Comparison of ENCODE assay signal across 20 cellular contexts in the genomic region with DNA sequence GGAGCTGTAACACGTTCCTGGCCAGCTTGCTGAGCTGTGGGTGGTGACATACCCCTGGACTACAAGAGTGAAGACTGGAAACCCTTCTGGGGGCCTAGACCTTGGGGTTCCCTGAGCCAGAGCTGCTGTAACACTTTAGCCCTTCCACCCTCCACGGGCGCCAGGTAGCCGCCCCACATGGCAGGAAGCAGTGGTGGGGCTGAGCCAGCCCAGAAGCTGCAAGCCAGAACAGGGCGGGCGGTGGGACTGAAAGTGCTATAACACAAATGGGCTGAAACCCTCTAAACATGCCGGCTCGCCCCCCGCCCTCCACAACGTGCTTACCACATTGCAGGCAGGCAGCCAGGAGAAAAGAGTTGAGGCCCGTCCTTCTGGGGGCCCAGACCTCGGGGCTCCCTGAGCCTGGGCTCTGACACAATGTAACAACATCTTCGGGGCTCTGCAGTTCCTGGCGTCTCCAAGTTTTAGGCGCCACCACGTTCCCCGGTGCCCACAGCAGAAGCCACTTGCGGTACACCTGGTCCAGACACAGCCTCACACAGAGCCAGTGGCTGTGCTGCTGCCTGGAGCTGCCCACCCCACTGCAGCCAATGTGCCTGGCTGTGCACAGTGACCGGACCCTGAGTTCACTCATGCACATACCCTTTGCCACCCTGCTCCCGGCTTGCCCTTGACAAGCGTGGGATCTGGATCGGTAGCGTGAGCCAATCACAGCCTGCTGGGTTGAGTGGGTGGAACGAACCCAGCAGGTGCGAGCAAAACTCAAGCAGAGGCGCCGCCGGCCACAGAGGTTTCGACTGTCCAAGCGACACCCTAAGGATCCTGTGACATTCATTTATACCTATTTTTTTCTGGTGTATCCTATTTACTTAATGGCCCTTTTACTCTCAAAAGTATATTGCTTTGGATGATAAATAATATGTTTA.
"Had no signal": no experiment of that assay in that cellular context is flagged by ENCODE, and none has a peak within 500 bp of the region (broad histone marks: within the 10 kb centered on the region; RNA-seq: fewer than 3 reads in every experiment).

No MANE protein-coding gene starts in this region.

- H3K27me3 Mint-ChIP-seq: activated naive CD8-positive, alpha-beta T cell treated with anti-CD3 and anti-CD28 coated beads for 36 hours had no signal

- H3K9me3 Mint-ChIP-seq: activated CD4-positive, alpha-beta memory T cell treated with anti-CD3 and anti-CD28 coated beads, Interleukin-2, amount 10 ng/mL, durations not matched to agents 7 days and 5 days; activated CD4-positive, alpha-beta T cell treated with anti-CD3 and anti-CD28 coated beads, Interleukin-2, amount 10 ng/mL, durations not matched to agents 7 days and 5 days; activated naive CD4-positive, alpha-beta T cell treated with anti-CD3 and anti-CD28 coated beads, Interleukin-2, amount 10 ng/mL, durations not matched to agents 7 days and 5 days; activated naive CD8-positive, alpha-beta T cell treated with anti-CD3 and anti-CD28 coated beads for 36 hours; activated T-cell treated with anti-CD3 and anti-CD28 coated beads, Interleukin-2, amount 50 U/mL, for 72 hours; activated T-helper 2 cell treated with anti-CD3 and anti-CD28 coated beads, Interferon-gamma antibody, Interleukin-2, Interleukin-4, amounts not matched to agents 10 μg/mL and 5 μg/mL and 100 μg/mL, durations not matched to agents 14 hours and 24 hours and 36 hours had no signal

- DNase-seq: activated CD4-positive, alpha-beta memory T cell treated with anti-CD3 and anti-CD28 coated beads, Interleukin-2, amount 10 ng/mL, durations not matched to agents 7 days and 5 days; activated CD4-positive, alpha-beta T cell treated with anti-CD3 and anti-CD28 coated beads, Interleukin-2, amount 10 ng/mL, durations not matched to agents 7 days and 5 days; activated CD4-positive, CD25-positive, alpha-beta regulatory T cell; activated gamma-delta T cell treated with Interleukin-2 at 50 U/mL for 16 hours; activated naive CD4-positive, alpha-beta T cell treated with anti-CD3 and anti-CD28 coated beads, Interleukin-2, amount 10 ng/mL, durations not matched to agents 7 days and 5 days; activated naive CD8-positive, alpha-beta T cell treated with anti-CD3 and anti-CD28 coated beads for 36 hours; activated T-cell treated with anti-CD3 and anti-CD28 coated beads for 4 hours; activated T-cell treated with anti-CD3 and anti-CD28 coated beads, Interleukin-2, amount 50 U/mL, for 72 hours; Karpas-422; MM.1S; NCI-H1105 treated with DMSO at 0.1 percent for 48 hours; NCI-H1436 treated with DMSO at 0.1 percent for 48 hours; NCI-H187; NCI-H2081 treated with DMSO at 0.1 percent for 48 hours; NCI-H446; NCI-H524; SIG-M5; T-helper 1 cell had no signal

- ATAC-seq: activated T-cell treated with anti-CD3 and anti-CD28 coated beads, Interleukin-2, amount 50 U/mL, for 72 hours had no signal

- H3K36me3 Mint-ChIP-seq: activated naive CD4-positive, alpha-beta T cell treated with anti-CD3 and anti-CD28 coated beads, Interleukin-2, amount 10 ng/mL, durations not matched to agents 7 days and 5 days; activated naive CD8-positive, alpha-beta T cell treated with anti-CD3 and anti-CD28 coated beads for 36 hours had no signal

- H3K27ac Mint-ChIP-seq: activated CD4-positive, alpha-beta memory T cell treated with anti-CD3 and anti-CD28 coated beads, Interleukin-2, amount 10 ng/mL, durations not matched to agents 7 days and 5 days; activated CD4-positive, alpha-beta T cell treated with anti-CD3 and anti-CD28 coated beads, Interleukin-2, amount 10 ng/mL, durations not matched to agents 7 days and 5 days; activated naive CD4-positive, alpha-beta T cell treated with anti-CD3 and anti-CD28 coated beads, Interleukin-2, amount 10 ng/mL, durations not matched to agents 7 days and 5 days; activated naive CD8-positive, alpha-beta T cell treated with anti-CD3 and anti-CD28 coated beads for 36 hours; activated T-cell treated with anti-CD3 and anti-CD28 coated beads, Interleukin-2, amount 50 U/mL, for 72 hours; activated T-helper 2 cell treated with anti-CD3 and anti-CD28 coated beads, Interferon-gamma antibody, Interleukin-2, Interleukin-4, amounts not matched to agents 10 μg/mL and 5 μg/mL and 100 μg/mL, durations not matched to agents 14 hours and 24 hours and 36 hours had no signal

- H3K4me1 Mint-ChIP-seq: activated CD4-positive, alpha-beta memory T cell treated with anti-CD3 and anti-CD28 coated beads, Interleukin-2, amount 10 ng/mL, durations not matched to agents 7 days and 5 days; activated CD4-positive, alpha-beta T cell treated with anti-CD3 and anti-CD28 coated beads, Interleukin-2, amount 10 ng/mL, durations not matched to agents 7 days and 5 days; activated naive CD4-positive, alpha-beta T cell treated with anti-CD3 and anti-CD28 coated beads, Interleukin-2, amount 10 ng/mL, durations not matched to agents 7 days and 5 days; activated naive CD8-positive, alpha-beta T cell treated with anti-CD3 and anti-CD28 coated beads for 36 hours had no signal

- H3K27ac ChIP-seq: VCaP had no signal

- H3K4me3 Mint-ChIP-seq: activated CD4-positive, alpha-beta memory T cell treated with anti-CD3 and anti-CD28 coated beads, Interleukin-2, amount 10 ng/mL, durations not matched to agents 7 days and 5 days; activated CD4-positive, alpha-beta T cell treated with anti-CD3 and anti-CD28 coated beads, Interleukin-2, amount 10 ng/mL, durations not matched to agents 7 days and 5 days; activated naive CD4-positive, alpha-beta T cell treated with anti-CD3 and anti-CD28 coated beads, Interleukin-2, amount 10 ng/mL, durations not matched to agents 7 days and 5 days; activated naive CD8-positive, alpha-beta T cell treated with anti-CD3 and anti-CD28 coated beads for 36 hours; activated T-cell treated with anti-CD3 and anti-CD28 coated beads, Interleukin-2, amount 50 U/mL, for 72 hours had no signal
